In genomic region chr3:32384938-32385337, GRCh38 we compare ENCODE assay signal across 13 cellular contexts. TPM values are rescaled to one million over a fixed set of nuclear protein-coding genes. Genes with fewer than 3 reads are reported as not detected.
DNase-seq lines count a peak whose midpoint lies in the region; ATAC-seq, FAIRE-seq and TF ChIP-seq lines count a peak whose summit lies in the region.
"Had no signal": no experiment of that assay in that cellular context is flagged by ENCODE, and none has a peak within 500 bp of the region (broad histone marks: within the 10 kb centered on the region; RNA-seq: fewer than 3 reads in every experiment).

No MANE protein-coding gene starts in this region.

- H3K79me2 ChIP-seq in Karpas-422 (ENCODE audit: low read length): no peaks in the 10 kb centered on the region

- H3K27ac ChIP-seq in Karpas-422 (ENCODE audit: low read length) (no peak overlapping the region), heart right ventricle (no peak overlapping the region), pancreas (no peak overlapping the region)

- 25 to 34% methylated on average over 5 of the region's 5 CpGs for WGBS in heart right ventricle, 2 donors
- 29 to 34% methylated on average over 5 of the region's 5 CpGs for WGBS in pancreas, 2 donors

- CTCF ChIA-PET in activated CD8-positive, alpha-beta T cell treated with anti-CD3 and anti-CD28 coated beads, Interleukin-2, amount 10 ng/mL, durations not matched to agents 7 days and 5 days (lab: Charles Lee): interaction anchor here (0.7 kb wide), 1 partner anchor 10 kb away, joined by 4 read pairs; no protein-coding TSS in a partner anchor
- CTCF ChIA-PET in activated CD8-positive, alpha-beta T cell treated with anti-CD3 and anti-CD28 coated beads for 36 hours (lab: Charles Lee): interaction anchor here (0.7 to 4.7 kb wide), 4 partner anchors 9 to 209 kb away, joined by 3 to 31 read pairs (median 4); no protein-coding TSS in a partner anchor

- H3K4me3 Mint-ChIP-seq in activated CD8-positive, alpha-beta T cell treated with anti-CD3 and anti-CD28 coated beads, Interleukin-2, amount 10 ng/mL, durations not matched to agents 7 days and 5 days: no peak overlapping the region
- no peak overlapping the region for H3K4me3 Mint-ChIP-seq in activated CD8-positive, alpha-beta T cell treated with anti-CD3 and anti-CD28 coated beads for 36 hours
- H3K4me3 Mint-ChIP-seq: activated naive CD8-positive, alpha-beta T cell treated with anti-CD3 and anti-CD28 coated beads, Interleukin-2, amount 50 U/mL, for 24 hours; effector memory CD8-positive, alpha-beta T cell; HFFc6 had no signal

- H3K27ac Mint-ChIP-seq in activated CD8-positive, alpha-beta T cell treated with anti-CD3 and anti-CD28 coated beads, Interleukin-2, amount 10 ng/mL, durations not matched to agents 7 days and 5 days: no peak overlapping the region
- no peak overlapping the region for H3K27ac Mint-ChIP-seq in activated CD8-positive, alpha-beta T cell treated with anti-CD3 and anti-CD28 coated beads for 36 hours
- H3K27ac Mint-ChIP-seq: activated naive CD8-positive, alpha-beta T cell treated with anti-CD3 and anti-CD28 coated beads, Interleukin-2, amount 50 U/mL, for 24 hours; effector memory CD8-positive, alpha-beta T cell; HFFc6 had no signal

- H3K9ac ChIP-seq in Karpas-422 (ENCODE audit: low read length): no peak overlapping the region

- peak; percentile 51 for DNase-seq in Karpas-422
- peak; percentile 81 for DNase-seq in SKM-1 (lab: John Stamatoyannopoulos, UW; ENCODE audit: unreplicated experiment)
- DNase-seq in heart right ventricle: peak in 1 of 2 donors; percentile 69
- no peak for DNase-seq in pancreas
- DNase-seq in COR-L47 (lab: John Stamatoyannopoulos, UW): no peak
- no peak for DNase-seq in activated CD8-positive, alpha-beta T cell treated with anti-CD3 and anti-CD28 coated beads, Interleukin-2, amount 10 ng/mL, durations not matched to agents 7 days and 5 days
- DNase-seq in activated CD8-positive, alpha-beta T cell treated with anti-CD3 and anti-CD28 coated beads for 36 hours: no peak
- DNase-seq: activated naive CD8-positive, alpha-beta T cell treated with anti-CD3 and anti-CD28 coated beads, Interleukin-2, amount 50 U/mL, for 24 hours; effector memory CD8-positive, alpha-beta T cell; HFFc6; NCI-H2081; SHP77 treated with DMSO at 0.1 percent for 48 hours had no signal

- no peak for FAIRE-seq in pancreas (lab: Jason Lieb, UNC)
- FAIRE-seq: G401.6 had no signal

- H2AFZ ChIP-seq in Karpas-422 (ENCODE audit: low read length): no peak overlapping the region

- intact Hi-C loops in heart right ventricle (cut with DNase I) (no loop called here), pancreas (cut with DNase I) (loop anchor here in 1 of 3 donors (10.0 kb wide), 1 partner anchor 80 kb away; no protein-coding TSS in a partner anchor)
- intact Hi-C loops in activated CD8-positive, alpha-beta T cell treated with anti-CD3 and anti-CD28 coated beads for 36 hours (cut with micrococcal nuclease): no loop called here

- H3K27me3 Mint-ChIP-seq in activated CD8-positive, alpha-beta T cell treated with anti-CD3 and anti-CD28 coated beads, Interleukin-2, amount 10 ng/mL, durations not matched to agents 7 days and 5 days (ENCODE audit: low read depth): peaks cover 7% of the 10 kb centered on the region
- no peaks in the 10 kb centered on the region for H3K27me3 Mint-ChIP-seq in activated CD8-positive, alpha-beta T cell treated with anti-CD3 and anti-CD28 coated beads for 36 hours
- H3K27me3 Mint-ChIP-seq: activated naive CD8-positive, alpha-beta T cell treated with anti-CD3 and anti-CD28 coated beads, Interleukin-2, amount 50 U/mL, for 24 hours had no signal

- no peak overlapping the region for H3K4me2 ChIP-seq in Karpas-422 (ENCODE audit: low read depth, low read length, poor library complexity, severe bottlenecking)

- POLR2A ChIA-PET in activated CD8-positive, alpha-beta T cell treated with anti-CD3 and anti-CD28 coated beads, Interleukin-2, amount 10 ng/mL, durations not matched to agents 7 days and 5 days (lab: Charles Lee): no interaction called here
- POLR2A ChIA-PET in activated CD8-positive, alpha-beta T cell treated with anti-CD3 and anti-CD28 coated beads for 36 hours (lab: Charles Lee): no interaction called here

- peaks cover 3% of the 10 kb centered on the region for H3K4me1 Mint-ChIP-seq in activated CD8-positive, alpha-beta T cell treated with anti-CD3 and anti-CD28 coated beads, Interleukin-2, amount 10 ng/mL, durations not matched to agents 7 days and 5 days (ENCODE audit: low read depth)
- peaks cover 12% of the 10 kb centered on the region for H3K4me1 Mint-ChIP-seq in activated CD8-positive, alpha-beta T cell treated with anti-CD3 and anti-CD28 coated beads for 36 hours (ENCODE audit: low read depth)

- no peak overlapping the region for H3K4me3 ChIP-seq in Karpas-422 (ENCODE audit: low read length)
- H3K4me3 ChIP-seq in heart right ventricle: no peak overlapping the region
- no peak overlapping the region for H3K4me3 ChIP-seq in pancreas

- ATAC-seq in heart right ventricle (peak in 7 of 8 donors; percentile 61 to 86 (median 68)), pancreas (peak in 3 of 4 donors; percentile 42 to 83 (median 72))
- ATAC-seq in activated CD8-positive, alpha-beta T cell treated with anti-CD3 and anti-CD28 coated beads, Interleukin-2, amount 10 ng/mL, durations not matched to agents 7 days and 5 days: no peak
- ATAC-seq in activated CD8-positive, alpha-beta T cell treated with anti-CD3 and anti-CD28 coated beads for 36 hours: no peak
- ATAC-seq: activated naive CD8-positive, alpha-beta T cell treated with anti-CD3 and anti-CD28 coated beads, Interleukin-2, amount 50 U/mL, for 24 hours; effector memory CD8-positive, alpha-beta T cell had no signal

- peaks cover 8% of the 10 kb centered on the region for H3K4me1 ChIP-seq in Karpas-422 (ENCODE audit: low read length)
- peaks cover 0 to 12% (median 0%) of the 10 kb centered on the region in 9 donors for H3K4me1 ChIP-seq in heart right ventricle
- no peaks in the 10 kb centered on the region for H3K4me1 ChIP-seq in pancreas

- no peaks in the 10 kb centered on the region for H3K36me3 ChIP-seq in Karpas-422 (ENCODE audit: insufficient read depth, low read length)
- H3K36me3 ChIP-seq in heart right ventricle: no peaks in the 10 kb centered on the region
- H3K36me3 ChIP-seq in pancreas: no peaks in the 10 kb centered on the region

- TF ChIP-seq CTCF in heart right ventricle (IDR thresholded peaks at IDR 0.05) (no peak), pancreas (IDR thresholded peaks at IDR 0.05) (no peak)
- TF ChIP-seq CTCF in activated CD8-positive, alpha-beta T cell treated with anti-CD3 and anti-CD28 coated beads for 36 hours (IDR thresholded peaks at IDR 0.05): no peak

- no peaks in the 10 kb centered on the region for H3K36me3 Mint-ChIP-seq in activated CD8-positive, alpha-beta T cell treated with anti-CD3 and anti-CD28 coated beads, Interleukin-2, amount 10 ng/mL, durations not matched to agents 7 days and 5 days (ENCODE audit: low read depth)
- no peaks in the 10 kb centered on the region for H3K36me3 Mint-ChIP-seq in activated CD8-positive, alpha-beta T cell treated with anti-CD3 and anti-CD28 coated beads for 36 hours (ENCODE audit: low read depth)

- H3K9me3 ChIP-seq in Karpas-422 (ENCODE audit: low read length) (no peaks in the 10 kb centered on the region), heart right ventricle (no peaks in the 10 kb centered on the region), pancreas (no peaks in the 10 kb centered on the region)

- no peaks in the 10 kb centered on the region for H3K9me2 ChIP-seq in Karpas-422 (replicated peaks; ENCODE audit: insufficient read depth, low read length)

- no peaks in the 10 kb centered on the region for H4K20me1 ChIP-seq in Karpas-422 (ENCODE audit: insufficient read depth, low read depth, low read length)

- no peaks in the 10 kb centered on the region for H3K27me3 ChIP-seq in Karpas-422 (ENCODE audit: low read length)
- no peaks in the 10 kb centered on the region for H3K27me3 ChIP-seq in heart right ventricle
- no peaks in the 10 kb centered on the region for H3K27me3 ChIP-seq in pancreas

- no peaks in the 10 kb centered on the region for H3K9me3 Mint-ChIP-seq in activated CD8-positive, alpha-beta T cell treated with anti-CD3 and anti-CD28 coated beads, Interleukin-2, amount 10 ng/mL, durations not matched to agents 7 days and 5 days (ENCODE audit: insufficient read depth)
- H3K9me3 Mint-ChIP-seq in activated CD8-positive, alpha-beta T cell treated with anti-CD3 and anti-CD28 coated beads for 36 hours: no peaks in the 10 kb centered on the region
- H3K9me3 Mint-ChIP-seq: activated naive CD8-positive, alpha-beta T cell treated with anti-CD3 and anti-CD28 coated beads, Interleukin-2, amount 50 U/mL, for 24 hours; effector memory CD8-positive, alpha-beta T cell; HFFc6 had no signal

RNA-seq across cellular contexts. Expression of gene CMTM7, which starts 6.7 kb away (rescaled TPM):
- 7.1 and 8.9 TPM in 2 replicates for total RNA-seq in Karpas-422 (2014; rRNA removed; shearing (Covaris generic); ENCODE audit: low replicate concordance)
- total RNA-seq in heart right ventricle (1 to 10 TPM; 1.7 to 9.2 (median 2.8) TPM), pancreas (10 to 100 TPM in 3 of 6 donors, 1 to 10 TPM in 3; 6.1 to 21.4 (median 9.8) TPM)
- polyA plus RNA-seq in heart right ventricle (1 to 10 TPM; 4.5 to 7.2 TPM), pancreas (10 to 100 TPM; 18.9 to 23.8 TPM)
- 10 to 100 TPM; 38.3 to 42.3 TPM for total RNA-seq in activated CD8-positive, alpha-beta T cell treated with anti-CD3 and anti-CD28 coated beads, Interleukin-2, amount 10 ng/mL, durations not matched to agents 7 days and 5 days
- 10 to 100 TPM; 36.1 to 37.2 TPM for total RNA-seq in activated CD8-positive, alpha-beta T cell treated with anti-CD3 and anti-CD28 coated beads for 36 hours

Comparison
In these comparisons a context has a peak if more than half of its experiments do, and no peak if none do; other contexts are left out.
1. DNase-seq: peak in Karpas-422 (single experiment) and SKM-1 (single experiment); none in pancreas (0 of 6), COR-L47 (single experiment), activated CD8-positive, alpha-beta T cell treated with anti-CD3 and anti-CD28 coated beads, Interleukin-2, amount 10 ng/mL, durations not matched to agents 7 days and 5 days (single experiment) and activated CD8-positive, alpha-beta T cell treated with anti-CD3 and anti-CD28 coated beads for 36 hours (single experiment).
2. ATAC-seq: peak in heart right ventricle (7 of 8) and pancreas (3 of 4); none in activated CD8-positive, alpha-beta T cell treated with anti-CD3 and anti-CD28 coated beads, Interleukin-2, amount 10 ng/mL, durations not matched to agents 7 days and 5 days (single experiment) and activated CD8-positive, alpha-beta T cell treated with anti-CD3 and anti-CD28 coated beads for 36 hours (single experiment).